In the genomic region with DNA sequence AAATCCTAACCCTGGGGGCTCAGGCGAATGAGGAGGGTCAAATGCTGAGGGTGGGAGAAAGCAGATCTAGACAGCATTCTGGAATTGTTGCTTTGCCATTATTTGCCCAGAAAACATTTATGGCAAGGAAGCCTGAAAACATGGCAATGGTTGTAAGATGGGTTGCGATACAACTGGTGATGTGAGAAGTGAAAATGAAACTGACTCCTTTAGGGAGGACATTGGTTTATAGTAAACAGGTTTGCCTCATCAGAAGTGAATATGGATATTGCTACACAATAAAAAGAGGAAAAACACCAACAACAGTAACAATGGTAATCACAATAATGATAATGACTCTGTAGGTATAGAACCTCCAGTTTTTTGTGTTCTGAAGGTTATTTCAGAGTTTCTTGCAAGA, we compare ENCODE assay signal across 24 cellular contexts.
"Had no signal": no experiment of that assay in that cellular context is flagged by ENCODE, and none has a peak within 500 bp of the region (broad histone marks: within the 10 kb centered on the region; RNA-seq: fewer than 3 reads in every experiment).

No MANE protein-coding gene starts in this region.

- H3K27ac Mint-ChIP-seq: activated CD4-positive, alpha-beta memory T cell treated with anti-CD3 and anti-CD28 coated beads for 36 hours; activated CD8-positive, alpha-beta memory T cell treated with anti-CD3 and anti-CD28 coated beads, Interleukin-2, amount 10 ng/mL, durations not matched to agents 7 days and 5 days; activated naive CD8-positive, alpha-beta T cell; activated T-cell treated with anti-CD3 and anti-CD28 coated beads, Interleukin-2, amount 50 U/mL, for 24 hours; effector memory CD8-positive, alpha-beta T cell; mesothelial cell of epicardium; nephron progenitor cell; progenitor cell of endocrine pancreas had no signal

- H3K36me3 Mint-ChIP-seq: activated CD4-positive, alpha-beta memory T cell treated with anti-CD3 and anti-CD28 coated beads for 36 hours; activated CD8-positive, alpha-beta memory T cell treated with anti-CD3 and anti-CD28 coated beads, Interleukin-2, amount 10 ng/mL, durations not matched to agents 7 days and 5 days; activated naive CD8-positive, alpha-beta T cell had no signal

- H3K9me3 ChIP-seq: gastroesophageal sphincter, heart right ventricle, lower lobe of right lung, transverse colon had no signal

- H3K27ac ChIP-seq: gastroesophageal sphincter, heart right ventricle, lower lobe of right lung, skin epidermis, transverse colon had no signal

- H3K36me3 ChIP-seq: lower lobe of right lung, transverse colon had no signal

- H3K9me3 Mint-ChIP-seq: activated CD4-positive, alpha-beta memory T cell treated with anti-CD3 and anti-CD28 coated beads for 36 hours; activated T-cell treated with anti-CD3 and anti-CD28 coated beads, Interleukin-2, amount 50 U/mL, for 24 hours; effector memory CD8-positive, alpha-beta T cell; mesothelial cell of epicardium; nephron progenitor cell had no signal

- H3K4me1 ChIP-seq: lower lobe of right lung, transverse colon had no signal

- H3K27me3 ChIP-seq: gastroesophageal sphincter, heart right ventricle, transverse colon had no signal

- H3K27me3 Mint-ChIP-seq: progenitor cell of endocrine pancreas had no signal

- H3K4me3 ChIP-seq: gastroesophageal sphincter, heart right ventricle, lower lobe of right lung, skin epidermis, transverse colon had no signal

- ATAC-seq: activated CD8-positive, alpha-beta memory T cell treated with anti-CD3 and anti-CD28 coated beads, Interleukin-2, amount 10 ng/mL, durations not matched to agents 7 days and 5 days; effector memory CD8-positive, alpha-beta T cell; gastroesophageal sphincter; heart right ventricle; left cardiac atrium; lower lobe of right lung; right cardiac atrium; stimulated activated naive CD8-positive, alpha-beta T cell treated with anti-CD3 and anti-CD28 coated beads, Interleukin-15, Interleukin-2, amounts not matched to agents 100 U/mL and 50 U/mL, for 24 hours had no signal

- DNase-seq: activated CD4-positive, alpha-beta memory T cell treated with anti-CD3 and anti-CD28 coated beads for 36 hours; activated CD4-positive, alpha-beta T cell treated with anti-CD3 and anti-CD28 coated beads for 1 hour; activated CD8-positive, alpha-beta memory T cell treated with anti-CD3 and anti-CD28 coated beads, Interleukin-2, amount 10 ng/mL, durations not matched to agents 7 days and 5 days; activated gamma-delta T cell; activated T-cell treated with anti-CD3 and anti-CD28 coated beads, Interleukin-2, amount 50 U/mL, for 24 hours; anterior cingulate cortex; cerebellar nuclear complex; dermis blood vessel endothelial cell; effector memory CD8-positive, alpha-beta T cell; heart right ventricle; left cardiac atrium; lower lobe of right lung; nephron progenitor cell; occipital lobe; right cardiac atrium; stimulated activated CD4-positive, alpha-beta T cell treated with anti-CD3 and anti-CD28 coated beads, Interleukin-4, amount 100 ng/mL, for 4 hours; stimulated activated CD8-positive, alpha-beta memory T cell treated with anti-CD3 and anti-CD28 coated beads, Interleukin-4, amount 100 ng/mL, for 48 hours; stimulated activated naive CD8-positive, alpha-beta T cell treated with anti-CD3 and anti-CD28 coated beads, Interleukin-15, Interleukin-2, amounts not matched to agents 100 U/mL and 50 U/mL, for 24 hours; transverse colon had no signal

- H3K4me3 Mint-ChIP-seq: activated CD4-positive, alpha-beta memory T cell treated with anti-CD3 and anti-CD28 coated beads for 36 hours; activated CD8-positive, alpha-beta memory T cell treated with anti-CD3 and anti-CD28 coated beads, Interleukin-2, amount 10 ng/mL, durations not matched to agents 7 days and 5 days; activated naive CD8-positive, alpha-beta T cell; activated T-cell treated with anti-CD3 and anti-CD28 coated beads, Interleukin-2, amount 50 U/mL, for 24 hours; mesothelial cell of epicardium; nephron progenitor cell had no signal
